ENCODE assay signal across 9 cellular contexts in genomic region chr5:179766021-179766725, GRCh38. TPM values are rescaled to one million over a fixed set of nuclear protein-coding genes. Genes with fewer than 3 reads are reported as not detected.
DNase-seq lines count a peak whose midpoint lies in the region; ATAC-seq and TF ChIP-seq lines count a peak whose summit lies in the region.
"Had no signal": no experiment of that assay in that cellular context is flagged by ENCODE, and none has a peak within 500 bp of the region (broad histone marks: within the 10 kb centered on the region; RNA-seq: fewer than 3 reads in every experiment).

No MANE protein-coding gene starts in this region.

- H3K4me3 ChIP-seq in SJSA1 (peak overlapping the region; percentile 1; the same call in 1 of the 2 replicates), epithelial cell of proximal tubule (ENCODE audit: low read depth, low read length) (peak overlapping the region; percentile 34)

- TF ChIP-seq CTCF in Calu3 (IDR thresholded peaks at IDR 0.05; ENCODE audit: unreplicated experiment) (no peak), epithelial cell of proximal tubule (conservative IDR thresholded peaks at IDR 0.05; ENCODE audit: low read depth, low read length) (no peak), osteocyte (IDR thresholded peaks at IDR 0.05) (no peak)

- ATAC-seq in HG02840 (IDR thresholded peaks at IDR 0.05; ENCODE audit: low FRiP score, unreplicated experiment), result no peak

- H3K4me3 Mint-ChIP-seq in Calu3 (ENCODE audit: low read depth, unreplicated experiment), result no peak overlapping the region
- no peak overlapping the region for H3K4me3 Mint-ChIP-seq in osteocyte (ENCODE audit: unreplicated experiment)

- H3K9me3 Mint-ChIP-seq in Calu3 (ENCODE audit: low read depth, unreplicated experiment) (no peaks in the 10 kb centered on the region), osteocyte (ENCODE audit: unreplicated experiment) (no peaks in the 10 kb centered on the region)

- BruUV-seq in Calu3 (replicated peaks; lab: Mats Ljungman, UMichigan), result TSS peak; percentile 49

- H3K27me3 ChIP-seq in SJSA1 (replicated peaks), result no peaks in the 10 kb centered on the region

- H3K4me1 Mint-ChIP-seq in Calu3 (ENCODE audit: low read depth, unreplicated experiment) (peaks cover 29% of the 10 kb centered on the region), osteocyte (ENCODE audit: unreplicated experiment) (peaks cover 66% of the 10 kb centered on the region)

- H3K27me3 Mint-ChIP-seq in Calu3 (ENCODE audit: unreplicated experiment), result no peaks in the 10 kb centered on the region
- no peaks in the 10 kb centered on the region for H3K27me3 Mint-ChIP-seq in osteocyte (ENCODE audit: unreplicated experiment)

- H3K27ac Mint-ChIP-seq in Calu3 (ENCODE audit: unreplicated experiment) (no peak overlapping the region), osteocyte (ENCODE audit: unreplicated experiment) (peak overlapping the region; percentile 91)

- CTCF ChIA-PET in Calu3 (lab: Charles Lee), result interaction anchor here (0.6 to 2.1 kb wide), 4 partner anchors 11 to 116 kb away, joined by 5 to 13 read pairs (median 6); no protein-coding TSS in a partner anchor

- peak overlapping the region; percentile 62 for H3K27ac ChIP-seq in SJSA1

- intact Hi-C loops in Calu3 (cut with micrococcal nuclease; ENCODE audit: unreplicated experiment), result no loop called here

- no peaks in the 10 kb centered on the region for H3K9me3 ChIP-seq in SJSA1 (replicated peaks)

- H3K36me3 Mint-ChIP-seq in Calu3 (ENCODE audit: insufficient read depth, unreplicated experiment) (peaks cover 32% of the 10 kb centered on the region), osteocyte (ENCODE audit: unreplicated experiment) (peaks cover 19% of the 10 kb centered on the region)

- peaks cover 62% of the 10 kb centered on the region for H3K36me3 ChIP-seq in SJSA1

- DNase-seq in Calu3, result no peak
- peak; percentile 60 to 74 for DNase-seq in SJSA1 (ENCODE audit: low read depth in 1 of 2, low spot score in 2 of 2)
- DNase-seq in epithelial cell of proximal tubule (ENCODE audit: low read depth), result no peak
- DNase-seq in osteocyte (ENCODE audit: extremely low spot score, unreplicated experiment), result no peak
- DNase-seq in NCI-H82 (lab: John Stamatoyannopoulos, UW), result no peak
- DNase-seq in Kasumi-1 (lab: John Stamatoyannopoulos, UW), result no peak
- no peak for DNase-seq in ecto neural progenitor cell (ENCODE audit: low spot score)
- DNase-seq: stimulated activated CD4-positive, alpha-beta T cell treated with anti-CD3 and anti-CD28 coated beads, Interleukin-1b, Interleukin-23, amount 100 ng/mL, for 48 hours had no signal

- peaks cover 64% of the 10 kb centered on the region for H3K4me1 ChIP-seq in SJSA1 (replicated peaks)

RNA-seq across cellular contexts. Expression of gene LTC4S, which starts 27.6 kb away (rescaled TPM):
- total RNA-seq in Calu3 (2022), result 2.2 and 4.9 TPM in 2 replicates
- 0.68 TPM in 1 of 2 replicates, not detected in the other for total RNA-seq in SJSA1 (2014; rRNA removed; shearing (Covaris generic))
- total RNA-seq in epithelial cell of proximal tubule, result 0.94 and 9.1 TPM in 2 replicates
- 1.1 and 2.4 TPM in 2 replicates for total RNA-seq in osteocyte

RNA-seq across cellular contexts. Expression of gene MAML1, which starts 33.6 kb away (rescaled TPM):
- total RNA-seq in Calu3 (2022) (37.0 and 38.5 TPM in 2 replicates), epithelial cell of proximal tubule (11.8 and 24.3 TPM in 2 replicates), osteocyte (33.1 and 34.1 TPM in 2 replicates)
- total RNA-seq in SJSA1 (2014; rRNA removed; shearing (Covaris generic)), result 13.7 and 18.0 TPM in 2 replicates

RNA-seq across cellular contexts. Expression of gene MGAT4B, which starts 40.5 kb away (rescaled TPM):
- total RNA-seq in Calu3 (2022), result 610 and 613 TPM in 2 replicates
- 98.2 and 125 TPM in 2 replicates for total RNA-seq in SJSA1 (2014; rRNA removed; shearing (Covaris generic))
- total RNA-seq in epithelial cell of proximal tubule, result 232 and 278 TPM in 2 replicates
- total RNA-seq in osteocyte, result 185 and 198 TPM in 2 replicates

RNA-seq across cellular contexts. Expression of gene SQSTM1, which starts 54.5 kb away (rescaled TPM):
- 1,023 and 1,145 TPM in 2 replicates for total RNA-seq in Calu3 (2022)
- 298 and 772 TPM in 2 replicates for total RNA-seq in SJSA1 (2014; rRNA removed; shearing (Covaris generic))
- total RNA-seq in epithelial cell of proximal tubule, result 233 and 275 TPM in 2 replicates
- total RNA-seq in osteocyte, result 447 and 458 TPM in 2 replicates

Comparison
In these comparisons a context has a peak if more than half of its experiments do, and no peak if none do; other contexts are left out.
1. DNase-seq: peak in SJSA1 (2 of 2); none in Calu3 (single experiment), epithelial cell of proximal tubule (single experiment), osteocyte (single experiment), NCI-H82 (single experiment), Kasumi-1 (0 of 2) and ecto neural progenitor cell (single experiment).